ENCODE assay signal across 20 cellular contexts in the genomic region with DNA sequence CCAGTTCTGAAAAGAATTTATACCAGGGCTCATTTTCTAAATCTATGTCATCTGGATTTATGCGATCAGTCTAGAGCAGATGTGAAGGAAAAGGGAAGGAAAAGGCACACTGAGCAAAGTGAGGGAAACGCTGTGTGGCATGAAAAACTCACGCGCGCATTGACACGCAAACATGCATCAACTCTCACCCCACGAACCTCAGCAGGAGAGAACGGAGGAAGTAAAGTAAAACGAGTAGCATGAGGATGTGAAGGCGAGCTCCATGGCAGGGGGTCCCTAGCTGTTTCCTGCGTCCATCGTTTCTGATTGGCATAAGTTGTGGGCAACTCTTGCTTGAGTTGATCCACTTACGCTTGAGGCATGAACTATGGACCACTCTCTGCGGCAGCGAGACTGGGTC.
DNase-seq lines count a peak whose midpoint lies in the region; ATAC-seq, FAIRE-seq and TF ChIP-seq lines count a peak whose summit lies in the region.
"Had no signal": no experiment of that assay in that cellular context is flagged by ENCODE, and none has a peak within 500 bp of the region (broad histone marks: within the 10 kb centered on the region; RNA-seq: fewer than 3 reads in every experiment).

No MANE protein-coding gene starts in this region.

- FAIRE-seq in H1 (lab: Jason Lieb, UNC), result no peak
- FAIRE-seq: A549, GM12892, GM18507, K562 had no signal

- no peak overlapping the region for H3K23ac ChIP-seq in H1 (ENCODE audit: insufficient read length)

- H3K4me2 ChIP-seq in H1 (ENCODE audit: insufficient read depth in 1 of 2, low read depth in 2 of 2, low read length in 2 of 2), result peak overlapping the region; percentile 47 to 58; a peak in 3 of 4 replicates
- H3K4me2 ChIP-seq: A549 had no signal

- no peak overlapping the region for H2BK20ac ChIP-seq in H1 (ENCODE audit: low read length)

- TF ChIP-seq CTCF in natural killer cell (IDR thresholded peaks at IDR 0.05) (no peak), H1 (IDR thresholded peaks at IDR 0.05; ENCODE audit: control extremely low read depth in 1 of 3, insufficient read depth in 1 of 3, low read depth in 1 of 3, low read length in 3 of 3) (no peak), brain microvascular endothelial cell (IDR thresholded peaks at IDR 0.05; ENCODE audit: low read depth, low read length, missing control alignments) (no peak)

- 79% methylated on average over 15 of the region's 15 CpGs; no CpG with 5 or more reads in 1 of the 2 experiments for WGBS in H1 (ENCODE audit: extremely low coverage in 1 of 2, insufficient coverage in 1 of 2, insufficient read length in 1 of 2, insufficient replicate concordance in 2 of 2, low coverage in 1 of 2, low lambda C conversion rate in 2 of 2, missing lambda C conversion rate in 1 of 2), 2 experiments

- no peak for TF ChIP-seq POLR2A in H1 (IDR thresholded peaks at IDR 0.05; ENCODE audit: control extremely low read depth in 1 of 2, low read depth in 2 of 2, low read length in 2 of 2)

- H2BK12ac ChIP-seq in H1 (ENCODE audit: low read depth, low read length), result peak overlapping the region; percentile 71; the same call in 1 of the 2 replicates

- peak; percentile 17 to 52 for ATAC-seq in natural killer cell treated with Interleukin-12 subunit alpha and Interleukin-12 subunit beta and Interleukin-15 and Interleukin-18, amount 100 ng/mL, for 72 hours
- no peak for ATAC-seq in natural killer cell
- ATAC-seq: A549; CD8-positive, alpha-beta T cell; K562 had no signal

- H4K5ac ChIP-seq in H1 (ENCODE audit: insufficient read length, low read depth, low read length), result no peak overlapping the region

- H3K27ac ChIP-seq in H1 (ENCODE audit: low read depth, low read length) (no peak overlapping the region), rectal smooth muscle tissue (ENCODE audit: low read depth, low read length) (peak overlapping the region; percentile 55), brain microvascular endothelial cell (no peak overlapping the region)
- H3K27ac ChIP-seq: A549, BLaER1, Peyer's patch had no signal

- no peaks in the 10 kb centered on the region for H3K9me3 Mint-ChIP-seq in natural killer cell treated with Interleukin-12 subunit alpha and Interleukin-12 subunit beta and Interleukin-15 and Interleukin-18, amount 100 ng/mL, for 72 hours
- H3K9me3 Mint-ChIP-seq in natural killer cell, result no peaks in the 10 kb centered on the region

- peaks cover 0 to 2% of the 10 kb centered on the region in 2 donors for H3K4me1 Mint-ChIP-seq in natural killer cell treated with Interleukin-12 subunit alpha and Interleukin-12 subunit beta and Interleukin-15 and Interleukin-18, amount 100 ng/mL, for 72 hours (ENCODE audit: low read depth in 2 of 2)
- H3K4me1 Mint-ChIP-seq in natural killer cell, result no peaks in the 10 kb centered on the region

- H3K56ac ChIP-seq in H1 (replicated peaks; ENCODE audit: insufficient read length, low read depth, low read length), result no peak overlapping the region

- H3K27me3 ChIP-seq in H1 (replicated peaks in 1 of 4; ENCODE audit: control insufficient read depth in 3 of 4, extremely low read depth in 1 of 4, insufficient read depth in 3 of 4, low read length in 3 of 4) (no peaks in the 10 kb centered on the region), rectal smooth muscle tissue (ENCODE audit: control insufficient read depth, insufficient read depth, low read length) (no peaks in the 10 kb centered on the region), brain microvascular endothelial cell (replicated peaks) (no peaks in the 10 kb centered on the region)
- H3K27me3 ChIP-seq: Peyer's patch had no signal

- DNase-seq in natural killer cell treated with Interleukin-12 subunit alpha and Interleukin-12 subunit beta and Interleukin-15 and Interleukin-18, amount 100 ng/mL, for 72 hours (ENCODE audit: low spot score), result no peak
- DNase-seq in natural killer cell (no peak), H1 (ENCODE audit: low read depth in 1 of 2, low spot score in 2 of 2) (no peak), brain microvascular endothelial cell (no peak), COLO668 (lab: John Stamatoyannopoulos, UW; ENCODE audit: unreplicated experiment) (no peak)
- no peak for DNase-seq in stimulated activated CD4-positive, alpha-beta T cell treated with anti-CD3 and anti-CD28 coated beads, Interleukin-1b, Interleukin-23, amount 100 ng/mL, for 48 hours
- DNase-seq: CD8-positive, alpha-beta T cell; NCI-H1092 treated with DMSO at 0.1 percent for 48 hours; NCI-H146; NCI-H2029 treated with DMSO at 0.1 percent for 48 hours; NCI-H2171; NCI-H526; NK-92 treated with Interleukin-12 subunit alpha and Interleukin-12 subunit beta, amount 100 ng/mL, for 24 hours; Peyer's patch had no signal

- peak overlapping the region; percentile 83; the same call in 1 of the 2 replicates for H2AFZ ChIP-seq in H1 (ENCODE audit: low read length)

- H3K4me3 ChIP-seq in H1 (ENCODE audit: extremely low read depth in 1 of 4, insufficient read depth in 2 of 4, low read depth in 3 of 4, low read length in 4 of 4) (peak overlapping the region in 2 of 4 experiments; percentile 16 to 62; a peak in 4 of 8 replicates), rectal smooth muscle tissue (ENCODE audit: low read length) (no peak overlapping the region), brain microvascular endothelial cell (ENCODE audit: low read depth, low read length) (no peak overlapping the region)
- H3K4me3 ChIP-seq: A549, K562 had no signal

- H3K36me3 ChIP-seq in H1 (ENCODE audit: control insufficient read depth in 2 of 4, insufficient read depth in 4 of 4, low read length in 3 of 4), result no peaks in the 10 kb centered on the region; a peak in 2 of 8 replicates
- H3K36me3 ChIP-seq in rectal smooth muscle tissue (ENCODE audit: control insufficient read depth, insufficient read depth, low read length), result no peaks in the 10 kb centered on the region
- peaks cover 15% of the 10 kb centered on the region for H3K36me3 ChIP-seq in brain microvascular endothelial cell (replicated peaks)
- H3K36me3 ChIP-seq: BLaER1, Peyer's patch had no signal

- CTCF ChIA-PET in H1 (lab: Charles Lee; ENCODE audit: partially characterized antibody), result interaction anchor here (1.1 to 5.2 kb wide), 7 partner anchors 9 to 400 kb away, joined by 3 to 45 read pairs (median 4); no protein-coding TSS in a partner anchor

- H2BK5ac ChIP-seq in H1 (ENCODE audit: low read depth, low read length), result peak overlapping the region; percentile 53; the same call in 1 of the 2 replicates

- H3K23me2 ChIP-seq in H1 (ENCODE audit: low read depth, low read length), result no peaks in the 10 kb centered on the region

- in situ Hi-C loops in brain microvascular endothelial cell (cut with HindIII; ENCODE audit: low pct_ligation_motif_present, low sequenced_read_pairs), result no loop called here

- intact Hi-C loops in natural killer cell (cut with micrococcal nuclease), result no loop called here

- no peaks in the 10 kb centered on the region for H3K36me3 Mint-ChIP-seq in natural killer cell treated with Interleukin-12 subunit alpha and Interleukin-12 subunit beta and Interleukin-15 and Interleukin-18, amount 100 ng/mL, for 72 hours
- H3K36me3 Mint-ChIP-seq in natural killer cell, result no peaks in the 10 kb centered on the region
- H3K36me3 Mint-ChIP-seq: CD8-positive, alpha-beta T cell had no signal

- H3K4me1 ChIP-seq in H1 (replicated peaks in 1 of 4; ENCODE audit: control insufficient read depth in 3 of 4, insufficient read depth in 4 of 4, low read length in 3 of 4) (peaks cover 0 to 13% (median 5%) of the 10 kb centered on the region in 4 experiments; a peak in 4 of 7 replicates), rectal smooth muscle tissue (ENCODE audit: control insufficient read depth, insufficient read depth, low read length) (peaks cover 9% of the 10 kb centered on the region)
- H3K4me1 ChIP-seq: A549, Peyer's patch had no signal

- H3K14ac ChIP-seq in H1 (ENCODE audit: insufficient read length), result no peak overlapping the region

- H3K9ac ChIP-seq in H1 (replicated peaks in 1 of 4; ENCODE audit: extremely low read depth in 1 of 4, low read depth in 3 of 4, low read length in 3 of 4) (no peak overlapping the region), rectal smooth muscle tissue (ENCODE audit: low read length) (no peak overlapping the region)
- H3K9ac ChIP-seq: BLaER1 had no signal

- POLR2A ChIA-PET in H1 (lab: Charles Lee; ENCODE audit: partially characterized antibody), result interaction anchor here (1.0 to 1.3 kb wide), 3 partner anchors 121 to 384 kb away, joined by 3 read pairs; no protein-coding TSS in a partner anchor

- no peak overlapping the region for H3K4me3 Mint-ChIP-seq in natural killer cell treated with Interleukin-12 subunit alpha and Interleukin-12 subunit beta and Interleukin-15 and Interleukin-18, amount 100 ng/mL, for 72 hours
- no peak overlapping the region for H3K4me3 Mint-ChIP-seq in natural killer cell
- H3K4me3 Mint-ChIP-seq: CD8-positive, alpha-beta T cell had no signal

- peak overlapping the region; percentile 37; the same call in 1 of the 2 replicates for H4K8ac ChIP-seq in H1 (ENCODE audit: extremely low read depth, insufficient read depth, low read length)

- H2AK5ac ChIP-seq in H1 (ENCODE audit: low read depth, low read length), result no peak overlapping the region

- H3K4ac ChIP-seq in H1 (replicated peaks; ENCODE audit: insufficient read length, low read depth, low read length), result peak overlapping the region; percentile 86

- TF ChIP-seq RAD21 in H1 (IDR thresholded peaks at IDR 0.05 in 1 of 2, conservative IDR thresholded peaks at IDR 0.05 in 1 of 2; ENCODE audit: low read depth in 2 of 2, low read length in 2 of 2), result no peak

- peak overlapping the region; percentile 51; the same call in 1 of the 2 replicates for H2BK15ac ChIP-seq in H1 (ENCODE audit: low read length)

- TF ChIP-seq EP300 in H1 (IDR thresholded peaks at IDR 0.05; ENCODE audit: borderline replicate concordance in 1 of 2, low read depth in 2 of 2, low read length in 2 of 2), result no peak

- peaks cover 20 to 29% of the 10 kb centered on the region in 2 donors for H3K27me3 Mint-ChIP-seq in natural killer cell treated with Interleukin-12 subunit alpha and Interleukin-12 subunit beta and Interleukin-15 and Interleukin-18, amount 100 ng/mL, for 72 hours
- peaks cover 13 to 31% of the 10 kb centered on the region in 2 donors for H3K27me3 Mint-ChIP-seq in natural killer cell (ENCODE audit: low read depth in 2 of 2)

- no peak overlapping the region for H2BK120ac ChIP-seq in H1 (replicated peaks; ENCODE audit: low read depth, low read length)

- H3K9me3 ChIP-seq in H1 (ENCODE audit: insufficient read depth in 2 of 2, low read depth in 1 of 2, low read length in 1 of 2), result peaks cover 0 to 5% of the 10 kb centered on the region in 2 experiments; a peak in 1 of 4 replicates
- H3K9me3 ChIP-seq: Peyer's patch had no signal

- no peaks in the 10 kb centered on the region for H3K79me1 ChIP-seq in H1 (ENCODE audit: low read depth, low read length)

- peak overlapping the region; percentile 51 for H4K91ac ChIP-seq in H1 (replicated peaks; ENCODE audit: insufficient read length, low read length)

- H3K18ac ChIP-seq in H1 (ENCODE audit: extremely low read depth, low read length), result no peak overlapping the region

- no peaks in the 10 kb centered on the region for H4K20me1 ChIP-seq in H1 (replicated peaks in 1 of 2; ENCODE audit: control insufficient read depth in 1 of 2, insufficient read depth in 2 of 2, low read length in 2 of 2)
- H4K20me1 ChIP-seq: BLaER1 had no signal

- no peak overlapping the region for H3K27ac Mint-ChIP-seq in natural killer cell treated with Interleukin-12 subunit alpha and Interleukin-12 subunit beta and Interleukin-15 and Interleukin-18, amount 100 ng/mL, for 72 hours
- no peak overlapping the region for H3K27ac Mint-ChIP-seq in natural killer cell
- H3K27ac Mint-ChIP-seq: CD8-positive, alpha-beta T cell had no signal

- peaks cover 0 to 2% of the 10 kb centered on the region in 2 experiments; a peak in 1 of 4 replicates for H3K79me2 ChIP-seq in H1 (ENCODE audit: control insufficient read depth in 1 of 2, insufficient read depth in 2 of 2, low read length in 2 of 2)

Comparison
In these comparisons a context has a peak if more than half of its experiments do, and no peak if none do; other contexts are left out.
1. ATAC-seq: peak in natural killer cell treated with Interleukin-12 subunit alpha and Interleukin-12 subunit beta and Interleukin-15 and Interleukin-18, amount 100 ng/mL, for 72 hours (2 of 2); none in natural killer cell (0 of 3).